ENCODE assay signal across 30 cellular contexts in genomic region chr2:96823203-96823602, GRCh38. TPM values are rescaled to one million over a fixed set of nuclear protein-coding genes. Genes with fewer than 3 reads are reported as not detected.
DNase-seq lines count a peak whose midpoint lies in the region; ATAC-seq, FAIRE-seq and TF ChIP-seq lines count a peak whose summit lies in the region.
"Had no signal": no experiment of that assay in that cellular context is flagged by ENCODE, and none has a peak within 500 bp of the region (broad histone marks: within the 10 kb centered on the region; RNA-seq: fewer than 3 reads in every experiment).

No MANE protein-coding gene starts in this region.

- H3K9me3 Mint-ChIP-seq in activated T-cell treated with anti-CD3 and anti-CD28 coated beads, Interleukin-2, amount 50 U/mL, for 24 hours, result no peaks in the 10 kb centered on the region
- no peaks in the 10 kb centered on the region for H3K9me3 Mint-ChIP-seq in stimulated activated naive B cell treated with anti-CD40 and anti-IgM and Interleukin-4, amounts not matched to agents 10 μg/mL and 1 μg/mL and 100 μg/mL, for 72 hours
- H3K9me3 Mint-ChIP-seq: activated CD4-positive, alpha-beta memory T cell treated with anti-CD3 and anti-CD28 coated beads for 36 hours; activated naive CD4-positive, alpha-beta T cell treated with anti-CD3 and anti-CD28 coated beads, Interleukin-2, amount 50 U/mL, for 24 hours; activated T-helper 17 cell treated with anti-CD3 and anti-CD28 coated beads, Interleukin-2, amount 50 U/mL, for 72 hours; CD4-positive, alpha-beta memory T cell; immature natural killer cell; naive B cell; stimulated activated memory B cell treated with anti-CD40 and anti-IgM and Interleukin-4, amounts not matched to agents 10 μg/mL and 1 μg/mL and 100 μg/mL, for 72 hours had no signal

- H3K4me3 ChIP-seq in SK-N-SH (ENCODE audit: low read depth in 2 of 2, low read length in 1 of 2) (no peak overlapping the region), kidney (ENCODE audit: low read length in 2 of 2) (no peak overlapping the region)
- H3K4me3 ChIP-seq: hepatocyte, left lung, SK-N-MC had no signal

- no peak overlapping the region for H3K9ac ChIP-seq in SK-N-SH
- H3K9ac ChIP-seq in kidney (ENCODE audit: low read length in 2 of 2), result no peak overlapping the region

- peaks cover 1% of the 10 kb centered on the region; the same call in 1 of the 2 replicates for H3K79me2 ChIP-seq in SK-N-SH (ENCODE audit: insufficient read depth)

- peaks cover 7% of the 10 kb centered on the region for H3F3A ChIP-seq in SK-N-SH (replicated peaks; ENCODE audit: insufficient read depth)

- POLR2A ChIA-PET in SK-N-SH (lab: Yijun Ruan, JAX), result no interaction called here

- no peak for TF ChIP-seq RAD21 in SK-N-SH (IDR thresholded peaks at IDR 0.05; ENCODE audit: low read length)

- H3K4me1 Mint-ChIP-seq in activated T-cell treated with anti-CD3 and anti-CD28 coated beads, Interleukin-2, amount 50 U/mL, for 24 hours (ENCODE audit: low read depth), result peaks cover 46% of the 10 kb centered on the region
- peaks cover 32 to 43% of the 10 kb centered on the region in 2 donors for H3K4me1 Mint-ChIP-seq in stimulated activated naive B cell treated with anti-CD40 and anti-IgM and Interleukin-4, amounts not matched to agents 10 μg/mL and 1 μg/mL and 100 μg/mL, for 72 hours

- peak overlapping the region; percentile 68 for H3K27ac Mint-ChIP-seq in activated T-cell treated with anti-CD3 and anti-CD28 coated beads, Interleukin-2, amount 50 U/mL, for 24 hours
- H3K27ac Mint-ChIP-seq in stimulated activated naive B cell treated with anti-CD40 and anti-IgM and Interleukin-4, amounts not matched to agents 10 μg/mL and 1 μg/mL and 100 μg/mL, for 72 hours, result peak overlapping the region; percentile 31
- H3K27ac Mint-ChIP-seq: activated CD4-positive, alpha-beta memory T cell treated with anti-CD3 and anti-CD28 coated beads for 36 hours; naive B cell; stimulated activated memory B cell treated with anti-CD40 and anti-IgM and Interleukin-4, amounts not matched to agents 10 μg/mL and 1 μg/mL and 100 μg/mL, for 72 hours; T-helper 17 cell had no signal

- CTCF ChIA-PET in SK-N-SH (lab: Yijun Ruan, JAX), result interaction anchor here (1.1 kb wide), 1 partner anchor 35 kb away, joined by 4 read pairs; no protein-coding TSS in a partner anchor

- intact Hi-C loops in kidney (cut with DNase I), result no loop called here

- no peak for DNase-seq in activated T-cell treated with anti-CD3 and anti-CD28 coated beads, Interleukin-2, amount 50 U/mL, for 24 hours
- DNase-seq in activated T-cell treated with anti-CD3 and anti-CD28 coated beads for 4 hours (no peak), SK-N-SH (no peak), kidney (peak; percentile 34), OCI-M2 (lab: John Stamatoyannopoulos, UW; ENCODE audit: unreplicated experiment) (no peak)
- DNase-seq in stimulated activated naive B cell treated with anti-CD40 and anti-IgM and Interleukin-4, amounts not matched to agents 10 μg/mL and 1 μg/mL and 100 μg/mL, for 72 hours, result no peak
- DNase-seq: 8988T; activated CD4-positive, alpha-beta memory T cell treated with anti-CD3 and anti-CD28 coated beads for 36 hours; activated CD4-positive, CD25-positive, alpha-beta regulatory T cell treated with anti-CD3 and anti-CD28 coated beads, Interleukin-2, amount 50 U/mL, for 72 hours; activated CD8-positive, alpha-beta memory T cell treated with anti-CD3 and anti-CD28 coated beads, Interleukin-2, amount 50 U/mL, for 4 hours; CD4-positive, alpha-beta memory T cell; DMS 273 treated with DMSO at 0.1 percent for 48 hours; foreskin melanocyte; H7; immature natural killer cell; left lung; naive B cell; NCI-H1436; NCI-H345; RPMI8226; stimulated activated CD4-positive, alpha-beta T cell treated with anti-CD3 and anti-CD28 coated beads, Interleukin-12 subunit alpha, Interleukin-12 subunit beta, amount 100 ng/mL, for 4 hours; stimulated activated CD4-positive, alpha-beta T cell treated with anti-CD3 and anti-CD28 coated beads, Interleukin-4, amount 100 ng/mL, for 24 hours; T-helper 17 cell had no signal

- H3K4me2 ChIP-seq in SK-N-SH, result no peak overlapping the region
- H3K4me2 ChIP-seq: hepatocyte had no signal

- H3K27me3 ChIP-seq in SK-N-SH (ENCODE audit: insufficient read depth), result no peaks in the 10 kb centered on the region
- H3K27me3 ChIP-seq: hepatocyte, left lung had no signal

- H3K4me1 ChIP-seq in SK-N-SH (ENCODE audit: control insufficient read depth in 1 of 2, insufficient read depth in 2 of 2, low read depth in 1 of 2, low read length in 1 of 2), result peaks cover 0 to 37% of the 10 kb centered on the region in 2 experiments; a peak in 1 of 4 replicates
- H3K4me1 ChIP-seq in kidney (ENCODE audit: control insufficient read depth in 1 of 2, insufficient read depth in 1 of 2, low read depth in 1 of 2, low read length in 2 of 2), result peaks cover 26 to 30% of the 10 kb centered on the region in 2 donors

- no peak overlapping the region for H2AFZ ChIP-seq in SK-N-SH (ENCODE audit: low read depth)
- H2AFZ ChIP-seq: hepatocyte had no signal

- ATAC-seq in stimulated activated naive B cell treated with anti-CD40 and anti-IgM and Interleukin-4, amounts not matched to agents 10 μg/mL and 1 μg/mL and 100 μg/mL, for 72 hours (replicated peaks), result no peak
- ATAC-seq in GM21447 (IDR thresholded peaks at IDR 0.05; ENCODE audit: unreplicated experiment) (no peak), HG03378 (IDR thresholded peaks at IDR 0.05; ENCODE audit: unreplicated experiment) (no peak)
- ATAC-seq: activated T-helper 17 cell treated with anti-CD3 and anti-CD28 coated beads, Interleukin-2, amount 50 U/mL, for 72 hours; stimulated activated memory B cell treated with anti-CD40 and anti-IgM and Interleukin-4, amounts not matched to agents 10 μg/mL and 1 μg/mL and 100 μg/mL, for 72 hours; T-helper 17 cell had no signal

- H3K27ac ChIP-seq in SK-N-SH (ENCODE audit: low read depth in 2 of 2, low read length in 1 of 2) (no peak overlapping the region), kidney (ENCODE audit: low read depth in 2 of 2, low read length in 2 of 2) (no peak overlapping the region)
- H3K27ac ChIP-seq: left lung, SK-N-MC had no signal

- FAIRE-seq in kidney (lab: Jason Lieb, UNC), result no peak

- H3K27me3 Mint-ChIP-seq in activated T-cell treated with anti-CD3 and anti-CD28 coated beads, Interleukin-2, amount 50 U/mL, for 24 hours, result no peaks in the 10 kb centered on the region
- no peaks in the 10 kb centered on the region for H3K27me3 Mint-ChIP-seq in stimulated activated naive B cell treated with anti-CD40 and anti-IgM and Interleukin-4, amounts not matched to agents 10 μg/mL and 1 μg/mL and 100 μg/mL, for 72 hours
- H3K27me3 Mint-ChIP-seq: activated CD4-positive, alpha-beta memory T cell treated with anti-CD3 and anti-CD28 coated beads for 36 hours; activated naive CD4-positive, alpha-beta T cell treated with anti-CD3 and anti-CD28 coated beads, Interleukin-2, amount 50 U/mL, for 24 hours; activated T-helper 17 cell treated with anti-CD3 and anti-CD28 coated beads, Interleukin-2, amount 50 U/mL, for 72 hours; CD4-positive, alpha-beta memory T cell; naive B cell; stimulated activated memory B cell treated with anti-CD40 and anti-IgM and Interleukin-4, amounts not matched to agents 10 μg/mL and 1 μg/mL and 100 μg/mL, for 72 hours; T-helper 17 cell had no signal

- TF ChIP-seq CTCF in SK-N-SH (IDR thresholded peaks at IDR 0.05) (no peak), kidney (IDR thresholded peaks at IDR 0.05; ENCODE audit: borderline replicate concordance, extremely low read depth, insufficient read depth) (no peak)

- no peak for TF ChIP-seq EP300 in SK-N-SH (IDR thresholded peaks at IDR 0.05; ENCODE audit: borderline replicate concordance in 1 of 2, low read depth in 1 of 2, low read length in 1 of 2)

- H3K36me3 ChIP-seq in SK-N-SH (replicated peaks in 1 of 2; ENCODE audit: control insufficient read depth in 1 of 2, insufficient read depth in 2 of 2, low read length in 1 of 2), result peaks cover 0 to 13% of the 10 kb centered on the region in 2 experiments
- H3K36me3 ChIP-seq in kidney (ENCODE audit: control insufficient read depth in 1 of 2, insufficient read depth in 2 of 2, low read length in 2 of 2), result peaks cover 14 to 21% of the 10 kb centered on the region in 2 donors

- WGBS in SK-N-SH (ENCODE audit: low lambda C conversion rate), result 85% methylated on average over 11 of the region's 11 CpGs

- H3K9me2 ChIP-seq in SK-N-SH, result no peaks in the 10 kb centered on the region

- peaks cover 22% of the 10 kb centered on the region; the same call in 1 of the 2 replicates for H4K20me1 ChIP-seq in SK-N-SH (ENCODE audit: insufficient read depth)

- H3K4me3 Mint-ChIP-seq in activated T-cell treated with anti-CD3 and anti-CD28 coated beads, Interleukin-2, amount 50 U/mL, for 24 hours, result no peak overlapping the region
- H3K4me3 Mint-ChIP-seq in stimulated activated naive B cell treated with anti-CD40 and anti-IgM and Interleukin-4, amounts not matched to agents 10 μg/mL and 1 μg/mL and 100 μg/mL, for 72 hours, result no peak overlapping the region
- H3K4me3 Mint-ChIP-seq: activated CD4-positive, alpha-beta memory T cell treated with anti-CD3 and anti-CD28 coated beads for 36 hours; activated naive CD4-positive, alpha-beta T cell treated with anti-CD3 and anti-CD28 coated beads, Interleukin-2, amount 50 U/mL, for 24 hours; activated T-helper 17 cell treated with anti-CD3 and anti-CD28 coated beads, Interleukin-2, amount 50 U/mL, for 72 hours; CD4-positive, alpha-beta memory T cell; immature natural killer cell; naive B cell; stimulated activated memory B cell treated with anti-CD40 and anti-IgM and Interleukin-4, amounts not matched to agents 10 μg/mL and 1 μg/mL and 100 μg/mL, for 72 hours; T-helper 17 cell had no signal

- H3K9me3 ChIP-seq in SK-N-SH (no peaks in the 10 kb centered on the region), kidney (ENCODE audit: control insufficient read depth in 1 of 2, low read length in 2 of 2) (no peaks in the 10 kb centered on the region)
- H3K9me3 ChIP-seq: left lung had no signal

- peaks cover 93% of the 10 kb centered on the region for H3K36me3 Mint-ChIP-seq in activated T-cell treated with anti-CD3 and anti-CD28 coated beads, Interleukin-2, amount 50 U/mL, for 24 hours (ENCODE audit: low read depth)
- peaks cover 28 to 39% of the 10 kb centered on the region in 2 donors for H3K36me3 Mint-ChIP-seq in stimulated activated naive B cell treated with anti-CD40 and anti-IgM and Interleukin-4, amounts not matched to agents 10 μg/mL and 1 μg/mL and 100 μg/mL, for 72 hours

RNA-seq across cellular contexts. Expression of gene CNNM3, which starts 7.1 kb away (rescaled TPM):
- polyA plus RNA-seq in SK-N-SH (2012; rRNA removed) (9.3 and 14.7 TPM in 2 replicates), kidney (ENCODE audit: insufficient read depth, low read depth, low replicate concordance) (6.9 TPM)
- polyA plus RNA-seq in SK-N-SH (2012; cell fraction: cytosol; rRNA removed), result 5.6 and 7.1 TPM in 2 replicates
- 15.2 and 18.5 TPM in 2 replicates for polyA plus RNA-seq in SK-N-SH (2012; cell fraction: nucleus; rRNA removed)
- total RNA-seq in kidney, result 26.1 TPM

RNA-seq across cellular contexts. Expression of gene ANKRD23, which starts 20.6 kb away (rescaled TPM):
- 3.1 and 3.8 TPM in 2 replicates for polyA plus RNA-seq in SK-N-SH (2012; rRNA removed)
- 0.62 and 1.2 TPM in 2 replicates for polyA plus RNA-seq in SK-N-SH (2012; cell fraction: cytosol; rRNA removed)
- polyA plus RNA-seq in SK-N-SH (2012; cell fraction: nucleus; rRNA removed), result 20.3 and 22.2 TPM in 2 replicates
- 4.0 TPM for total RNA-seq in kidney
- polyA plus RNA-seq in kidney (ENCODE audit: insufficient read depth, low read depth, low replicate concordance), result 1.6 TPM

RNA-seq across cellular contexts. Expression of gene ANKRD39, which starts 34.6 kb away (rescaled TPM):
- polyA plus RNA-seq in SK-N-SH (2012; rRNA removed) (11.8 and 13.4 TPM in 2 replicates), kidney (ENCODE audit: insufficient read depth, low read depth, low replicate concordance) (19.2 TPM)
- polyA plus RNA-seq in SK-N-SH (2012; cell fraction: cytosol; rRNA removed), result 7.2 and 10.5 TPM in 2 replicates
- 18.7 and 27.3 TPM in 2 replicates for polyA plus RNA-seq in SK-N-SH (2012; cell fraction: nucleus; rRNA removed)
- total RNA-seq in kidney, result 10.8 TPM

RNA-seq across cellular contexts. Expression of gene SEMA4C, which starts 46.7 kb away (rescaled TPM):
- polyA plus RNA-seq in SK-N-SH (2012; rRNA removed), result 34.8 and 40.9 TPM in 2 replicates
- polyA plus RNA-seq in SK-N-SH (2012; cell fraction: cytosol; rRNA removed), result 13.7 and 21.8 TPM in 2 replicates
- 70.5 and 71.1 TPM in 2 replicates for polyA plus RNA-seq in SK-N-SH (2012; cell fraction: nucleus; rRNA removed)
- total RNA-seq in kidney, result 44.6 TPM
- 11.1 TPM for polyA plus RNA-seq in kidney (ENCODE audit: insufficient read depth, low read depth, low replicate concordance)
